In genomic region chr4:115433501-115433900, GRCh38 we compare ENCODE assay signal across 22 cellular contexts.
"Had no signal": no experiment of that assay in that cellular context is flagged by ENCODE, and none has a peak within 500 bp of the region (broad histone marks: within the 10 kb centered on the region; RNA-seq: fewer than 3 reads in every experiment).

No MANE protein-coding gene starts in this region.

- H3K4me1 ChIP-seq: testis had no signal

- H3K27ac ChIP-seq: cardiac muscle cell, testis had no signal

- FAIRE-seq: endometrium, kidney had no signal

- ATAC-seq: activated T-cell treated with anti-CD3 and anti-CD28 coated beads, Interleukin-2, amount 50 U/mL, for 72 hours; sciatic nerve; stimulated activated naive B cell treated with anti-CD40 and anti-IgM and Interleukin-4, amounts not matched to agents 10 μg/mL and 1 μg/mL and 100 μg/mL, for 72 hours; T-helper 17 cell had no signal

- H3K36me3 ChIP-seq: cardiac muscle cell had no signal

- H3K27me3 ChIP-seq: cardiac muscle cell, testis had no signal

- DNase-seq: activated CD4-positive, alpha-beta memory T cell treated with anti-CD3 and anti-CD28 coated beads for 36 hours; activated CD4-positive, alpha-beta T cell treated with anti-CD3 and anti-CD28 coated beads for 48 hours; activated effector memory CD4-positive, alpha-beta T cell treated with Interleukin-2 at 50 U/mL for 16 hours; activated naive CD4-positive, alpha-beta T cell treated with anti-CD3 and anti-CD28 coated beads for 36 hours; activated naive CD8-positive, alpha-beta T cell treated with anti-CD3 and anti-CD28 coated beads, Interleukin-2, amount 10 ng/mL, durations not matched to agents 7 days and 5 days; activated T-cell treated with anti-CD3 and anti-CD28 coated beads, Interleukin-2, amount 50 U/mL, for 72 hours; amniotic stem cell; effector CD4-positive, alpha-beta T cell; erythroblast; foreskin melanocyte; kidney; nephron progenitor cell; stimulated activated CD4-positive, alpha-beta T cell treated with anti-CD3 and anti-CD28 coated beads, Interleukin-2, amount 100 ng/mL, for 48 hours; stimulated activated CD8-positive, alpha-beta memory T cell treated with anti-CD3 and anti-CD28 coated beads, Interleukin-4, amount 100 ng/mL, for 48 hours; stimulated activated naive B cell treated with anti-CD40 and anti-IgM and Interleukin-4, amounts not matched to agents 10 μg/mL and 1 μg/mL and 100 μg/mL, for 72 hours; SW 1271; T-helper 17 cell; testis; trophoblast cell had no signal

- H3K9me3 ChIP-seq: testis had no signal

- H3K4me3 ChIP-seq: cardiac muscle cell, testis had no signal
